In the genomic region with DNA sequence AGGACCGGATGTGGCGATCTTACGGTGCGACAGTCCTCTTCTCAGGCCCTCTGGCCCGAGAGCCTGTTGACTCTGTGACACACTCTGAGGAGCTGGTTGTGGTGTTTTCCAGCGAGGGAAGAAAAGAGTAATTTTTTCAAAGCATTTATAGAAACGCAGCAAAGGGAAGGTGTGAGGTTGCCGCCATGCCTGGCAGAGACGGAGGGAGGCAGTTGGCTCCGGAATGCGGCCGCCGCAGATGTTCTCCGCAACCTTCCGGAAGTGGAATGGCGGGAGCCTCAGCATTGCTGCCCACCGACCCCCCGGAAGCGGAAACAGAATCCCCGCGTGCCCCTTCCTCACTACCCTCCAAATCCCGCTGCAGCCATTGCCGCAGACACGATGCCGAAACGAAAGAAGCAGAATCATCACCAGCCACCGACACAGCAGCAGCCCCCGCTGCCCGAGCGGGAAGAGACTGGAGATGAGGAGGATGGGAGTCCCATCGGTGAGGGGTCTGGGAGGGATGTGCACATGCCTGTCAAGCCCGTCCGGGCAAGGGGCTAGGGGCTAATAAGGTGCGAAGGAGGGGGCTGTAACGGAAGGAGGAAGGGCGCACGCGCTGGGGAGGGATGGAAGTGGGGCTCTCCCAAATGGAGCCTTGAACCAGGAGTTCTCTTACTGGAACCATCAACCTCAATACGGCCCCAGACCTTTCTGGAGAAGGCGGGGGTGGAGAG, we compare ENCODE assay signal across 8 cellular contexts. TPM values are rescaled to one million over a fixed set of nuclear protein-coding genes. Genes with fewer than 3 reads are reported as not detected.
DNase-seq lines count a peak whose midpoint lies in the region; ATAC-seq, FAIRE-seq and TF ChIP-seq lines count a peak whose summit lies in the region.

TSS of gene PRR3 (plus strand) at position 332 of the 719 bp plus-strand sequence. CDS start at position 382, 50 bp downstream.

- peak within 1 kb of the TSS; percentile 15 for H2BK5ac ChIP-seq in H9 (ENCODE audit: insufficient read length, low read length)

- H2BK20ac ChIP-seq in H9 (ENCODE audit: low read depth, low read length, poor library complexity, severe bottlenecking) = no peak within 1 kb of the TSS

- no peak for TF ChIP-seq CTCF in H9 (conservative IDR thresholded peaks at IDR 0.05)
- no peak for TF ChIP-seq CTCF in thoracic aorta (IDR thresholded peaks at IDR 0.05)

- no peaks in the 10 kb centered on the region for H3K27me3 Mint-ChIP-seq in H9 (ENCODE audit: low read depth)

- H3K14ac ChIP-seq in H9 (ENCODE audit: insufficient read depth, low read length) = peak within 1 kb of the TSS; percentile 92

- H3K36me3 ChIP-seq in MG63 = peaks cover 17% of the 10 kb centered on the region
- H3K36me3 ChIP-seq in thoracic aorta = peaks cover 17% of the 10 kb centered on the region

- no peak within 1 kb of the TSS; the same call in 1 of the 2 replicates for H3K4ac ChIP-seq in H9 (ENCODE audit: low read depth, low read length)

- no peak within 1 kb of the TSS for H3K56ac ChIP-seq in H9 (ENCODE audit: insufficient read length, low read depth, low read length)

- H4K20me1 ChIP-seq in H9 (ENCODE audit: control insufficient read depth, insufficient read depth, insufficient read length) = no peaks in the 10 kb centered on the region

- H3K9ac ChIP-seq in H9 (ENCODE audit: extremely low read depth, insufficient read length, low read length) = peak within 1 kb of the TSS; percentile 81

- H3K9me3 ChIP-seq in H9 (ENCODE audit: control insufficient read depth, low read depth, low read length) (no peaks in the 10 kb centered on the region), MG63 (no peaks in the 10 kb centered on the region), thoracic aorta (no peaks in the 10 kb centered on the region)

- peaks cover 15 to 17% of the 10 kb centered on the region in 2 experiments for H3K4me1 Mint-ChIP-seq in H9

- FAIRE-seq in frontal cortex (lab: Jason Lieb, UNC) = no peak

- peak within 1 kb of the TSS; percentile 100 for H3K27ac Mint-ChIP-seq in H9

- no peak within 1 kb of the TSS for H2AK5ac ChIP-seq in H9 (ENCODE audit: insufficient read length, low read length)

- H3K36me3 Mint-ChIP-seq in H9 (ENCODE audit: insufficient read depth in 1 of 3, low read depth in 3 of 3) = peaks cover 28 to 67% (median 50%) of the 10 kb centered on the region in 3 experiments

- H4K5ac ChIP-seq in H9 (ENCODE audit: insufficient read length, low read depth, low read length) = peak within 1 kb of the TSS; percentile 50

- peak within 1 kb of the TSS; percentile 32 for H4K8ac ChIP-seq in H9 (replicated peaks; ENCODE audit: insufficient read length, low read depth, low read length)

- H3K4me3 ChIP-seq in MG63 (peak within 1 kb of the TSS; percentile 92), thoracic aorta (peak within 1 kb of the TSS; percentile 98)

- H3K18ac ChIP-seq in H9 (ENCODE audit: insufficient read length, low read depth, low read length) = peak within 1 kb of the TSS; percentile 98

- H3K23ac ChIP-seq in H9 (ENCODE audit: insufficient read length, low read depth, low read length) = no peak within 1 kb of the TSS

- H3K27ac ChIP-seq in H9 (ENCODE audit: insufficient read length, low read depth, low read length) (peak within 1 kb of the TSS; percentile 56), thoracic aorta (peak within 1 kb of the TSS; percentile 98 to 99)

- no peaks in the 10 kb centered on the region; a peak in 1 of 5 replicates for H3K9me3 Mint-ChIP-seq in H9

- H3K23me2 ChIP-seq in H9 (ENCODE audit: insufficient read length, low read depth, low read length, poor library complexity, severe bottlenecking) = peaks cover 14% of the 10 kb centered on the region

- H3K4me2 ChIP-seq in H9 (ENCODE audit: insufficient read depth, insufficient read length, low read length) = peak within 1 kb of the TSS; percentile 82

- H3K79me2 ChIP-seq in H9 (ENCODE audit: insufficient read depth, low read length) = peaks cover 5% of the 10 kb centered on the region; the same call in 1 of the 2 replicates

- no peak within 1 kb of the TSS for H2AFZ ChIP-seq in H9 (ENCODE audit: low read length)

- peak; percentile 87 for ATAC-seq in thoracic aorta (ENCODE audit: insufficient number of reproducible peaks, low FRiP score, low read depth)

- peak within 1 kb of the TSS; percentile 94 to 95 for H3K4me3 Mint-ChIP-seq in H9

- WGBS in H9 (ENCODE audit: extremely low coverage, insufficient read length, low lambda C conversion rate) = no CpG with 5 or more reads among the region's 40 CpGs

- peak within 1 kb of the TSS; percentile 22 for H3T11ph ChIP-seq in H9 (ENCODE audit: low read length)

- no peak within 1 kb of the TSS for H2BK15ac ChIP-seq in H9 (ENCODE audit: low read depth, low read length)

- H3K27me3 ChIP-seq in H9 (ENCODE audit: insufficient read depth, low read length) = no peaks in the 10 kb centered on the region
- H3K27me3 ChIP-seq in MG63 = no peaks in the 10 kb centered on the region
- no peaks in the 10 kb centered on the region for H3K27me3 ChIP-seq in thoracic aorta (replicated peaks; ENCODE audit: insufficient read depth)

- H3K4me1 ChIP-seq in H9 (ENCODE audit: insufficient read depth, low read length) (no peaks in the 10 kb centered on the region), thoracic aorta (ENCODE audit: control insufficient read depth in 1 of 2, low read depth in 2 of 2) (peaks cover 13 to 22% of the 10 kb centered on the region in 2 donors)

- no peak within 1 kb of the TSS for H2BK120ac ChIP-seq in H9 (ENCODE audit: low read depth, low read length, poor library complexity, severe bottlenecking)

- H3K79me1 ChIP-seq in H9 (ENCODE audit: insufficient read depth, low read depth, low read length, poor library complexity, severe bottlenecking) = peaks cover 2% of the 10 kb centered on the region

- H4K91ac ChIP-seq in H9 (ENCODE audit: insufficient read length, low read depth, low read length) = no peak within 1 kb of the TSS

- DNase-seq in GF-D8 (lab: John Stamatoyannopoulos, UW) (peak; percentile 74), H9 (peak; percentile 94), MG63 (peak; percentile 77), SHP77 treated with DMSO at 0.1 percent for 48 hours (lab: John Stamatoyannopoulos, UW) (peak; percentile 84), frontal cortex (ENCODE audit: low spot score in 2 of 2) (peak; percentile 72 to 74), nucleus accumbens (lab: John Stamatoyannopoulos, UW) (peak in 55 of 56 donors; percentile 73 to 98 (median 90)), thoracic aorta (ENCODE audit: low spot score) (peak; percentile 37)
- peak; percentile 62 for DNase-seq in activated gamma-delta T cell treated with anti-CD3 and anti-CD28 coated beads, Interleukin-2, amount 50 U/mL, for 16 hours (ENCODE audit: low read depth)

- H2BK12ac ChIP-seq in H9 (ENCODE audit: insufficient read length, low read depth, low read length) = no peak within 1 kb of the TSS

RNA-seq across cellular contexts. Expression of gene PRR3, which starts in this region (rescaled TPM):
- total RNA-seq in H9 (2021) (15.8 and 17.0 TPM in 2 replicates), frontal cortex (12.2 TPM), thoracic aorta (10 to 100 TPM in 1 of 2 donors, 1 to 10 TPM in 1; 4.2 to 10.4 TPM)
- 0.64 and 1.2 TPM in 2 replicates for total RNA-seq in MG63 (2014; rRNA removed; shearing (Covaris generic); ENCODE audit: low replicate concordance)

Comparison
In these comparisons a context has a peak if more than half of its experiments do, and no peak if none do; other contexts are left out.
1. Peak in every context shown above with its lines: DNase-seq, ATAC-seq, H3K4me3 ChIP-seq and H3K27ac ChIP-seq.
2. DNase-seq: peak in every context shown above with its lines; median percentile 94 in H9; 90 in nucleus accumbens; 84 in SHP77 treated with DMSO at 0.1 percent for 48 hours; 77 in MG63; 74 in GF-D8; 73 in frontal cortex; 62 in activated gamma-delta T cell treated with anti-CD3 and anti-CD28 coated beads, Interleukin-2, amount 50 U/mL, for 16 hours; 37 in thoracic aorta.